In the genomic region with DNA sequence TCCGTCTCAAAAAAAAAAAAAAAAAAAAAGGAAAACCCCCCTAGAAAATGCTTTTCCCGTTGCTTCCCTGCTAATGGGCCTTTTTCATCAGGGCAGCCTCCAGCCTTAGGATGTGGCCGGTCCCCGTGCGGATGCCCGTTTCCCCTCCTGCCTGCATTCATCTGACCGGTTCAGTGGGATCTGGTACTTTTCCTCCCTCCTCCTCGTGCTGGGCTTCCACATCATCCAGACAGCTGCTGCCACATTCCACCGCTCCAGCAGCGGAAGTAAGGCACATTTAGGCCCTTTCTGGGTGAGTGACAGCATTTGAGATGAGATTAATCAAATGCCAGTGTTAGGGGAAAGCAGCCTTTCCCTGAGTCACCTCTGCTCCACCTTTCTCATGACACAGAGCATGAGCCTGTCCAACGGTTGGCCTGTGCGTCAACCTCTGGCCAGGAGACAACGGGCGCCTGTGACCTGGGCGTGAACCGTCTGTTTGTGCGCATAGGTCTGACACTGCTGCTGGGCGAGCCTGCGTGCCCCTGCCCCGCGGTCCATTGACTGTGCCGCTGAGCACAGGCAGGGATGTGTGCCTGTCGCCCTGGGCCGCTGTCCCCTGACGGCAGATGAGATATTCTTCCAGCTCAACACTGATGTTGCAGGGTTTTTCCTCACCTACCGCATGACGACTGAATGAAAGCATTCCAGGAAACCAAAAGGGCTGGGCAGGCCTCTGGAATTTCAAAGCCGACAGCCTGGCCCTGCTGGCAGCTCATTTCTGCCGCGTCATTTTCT, we compare ENCODE assay signal across 8 cellular contexts.
A peak's percentile ranks its signal among the peaks of the same experiment; 100 is the strongest.
DNase-seq lines count a peak whose midpoint lies in the region; ATAC-seq and TF ChIP-seq lines count a peak whose summit lies in the region.

No MANE protein-coding gene starts in this region.

- peaks cover 6% of the 10 kb centered on the region for H3K36me3 Mint-ChIP-seq in MCF 10A (ENCODE audit: insufficient read depth, unreplicated experiment)

- no peaks in the 10 kb centered on the region for H3K9me3 Mint-ChIP-seq in MCF 10A (ENCODE audit: unreplicated experiment)

- no peak for TF ChIP-seq CTCF in PC-9 (conservative IDR thresholded peaks at IDR 0.05)
- no peak for TF ChIP-seq CTCF in MCF 10A (IDR thresholded peaks at IDR 0.05; ENCODE audit: unreplicated experiment)

- intact Hi-C loops in PC-9 (cut with micrococcal nuclease; ENCODE audit: unreplicated experiment): loop anchor here (1.0 to 10.0 kb wide), 9 partner anchors 15 to 343 kb away; no protein-coding TSS in a partner anchor
- intact Hi-C loops in MCF 10A (cut with micrococcal nuclease): loop anchor here (1.0 to 2.0 kb wide), 6 partner anchors 21 to 343 kb away; no protein-coding TSS in a partner anchor

- POLR2A ChIA-PET in PC-9 (lab: Charles Lee; ENCODE audit: unreplicated experiment) (interaction anchor here (0.6 to 3.0 kb wide), 19 partner anchors 18 to 376 kb away, joined by 3 to 63 read pairs (median 4); partner anchors contain the start of gene MYL12A), MCF 10A (lab: Yijun Ruan, JAX) (interaction anchor here (0.6 to 11.8 kb wide), 27 partner anchors 9 to 377 kb away, joined by 3 to 184 read pairs (median 5); partner anchors contain the start of genes MYL12B and TGIF1)

- peak overlapping the region; percentile 100 for H3K27ac ChIP-seq in PC-9

- peaks cover 53% of the 10 kb centered on the region for H3F3A ChIP-seq in PC-9 (ENCODE audit: insufficient read depth, low read depth)

- peaks cover 35% of the 10 kb centered on the region for H3K4me1 Mint-ChIP-seq in MCF 10A (ENCODE audit: insufficient read depth, unreplicated experiment)

- H3K4me1 ChIP-seq in PC-9 (replicated peaks; ENCODE audit: insufficient read depth): peaks cover 62% of the 10 kb centered on the region

- H4K20me1 ChIP-seq in PC-9 (ENCODE audit: insufficient read depth): no peaks in the 10 kb centered on the region

- BruUV-seq in PC-9 (replicated peaks; lab: Mats Ljungman, UMichigan) (no TSS peak), MCF 10A (replicated peaks; lab: Mats Ljungman, UMichigan) (no TSS peak)

- H2AFZ ChIP-seq in PC-9: no peak overlapping the region

- no peaks in the 10 kb centered on the region for H3K27me3 ChIP-seq in PC-9 (ENCODE audit: insufficient read depth, low read depth)

- no peaks in the 10 kb centered on the region for H3K9me3 ChIP-seq in PC-9 (ENCODE audit: insufficient read depth, low read depth)

- peak overlapping the region; percentile 58 for H3K4me3 ChIP-seq in PC-9

- peak overlapping the region; percentile 74 for H3K4me3 Mint-ChIP-seq in MCF 10A (ENCODE audit: unreplicated experiment)

- H3K9me2 ChIP-seq in PC-9 (ENCODE audit: insufficient read depth): no peaks in the 10 kb centered on the region

- H3K4me2 ChIP-seq in PC-9: peak overlapping the region; percentile 93

- H3K79me2 ChIP-seq in PC-9 (ENCODE audit: low read depth): 0 out of 2 replicates have a peak, but pooled peaks cover 7% of the 10 kb centered on the region

- ATAC-seq in HG03139 (IDR thresholded peaks at IDR 0.05; ENCODE audit: unreplicated experiment): no peak

- no peaks in the 10 kb centered on the region for H3K36me3 ChIP-seq in PC-9 (ENCODE audit: low read depth)

- DNase-seq in EL: peak; percentile 97
- DNase-seq in PC-9: peak; percentile 94 to 98
- DNase-seq in MCF 10A (ENCODE audit: unreplicated experiment): peak; percentile 95
- DNase-seq in islet precursor cell: peak; percentile 99
- peak; percentile 26 for DNase-seq in stimulated activated CD4-positive, alpha-beta T cell treated with anti-CD3 and anti-CD28 coated beads, Interleukin-4, amount 100 ng/mL, for 24 hours
- no peak for DNase-seq in SKM-1 (lab: John Stamatoyannopoulos, UW; ENCODE audit: unreplicated experiment)
- no peak for DNase-seq in NCI-H187 treated with DMSO at 0.1 percent for 48 hours (lab: John Stamatoyannopoulos, UW)

- peak overlapping the region; percentile 99 for H3K27ac Mint-ChIP-seq in MCF 10A (ENCODE audit: low read depth, unreplicated experiment)

- CTCF ChIA-PET in PC-9 (lab: Charles Lee): interaction anchor here (0.6 to 1.8 kb wide), 5 partner anchors 14 to 245 kb away, joined by 3 to 13 read pairs (median 8); no protein-coding TSS in a partner anchor
- CTCF ChIA-PET in MCF 10A (lab: Yijun Ruan, JAX): interaction anchor here (0.6 to 2.8 kb wide), 15 partner anchors 12 to 355 kb away, joined by 3 to 14 read pairs (median 5); no protein-coding TSS in a partner anchor

- no peaks in the 10 kb centered on the region for H3K27me3 Mint-ChIP-seq in MCF 10A (ENCODE audit: insufficient read depth, unreplicated experiment)

Comparison
In these comparisons a context has a peak if more than half of its experiments do, and no peak if none do; other contexts are left out.
1. DNase-seq: peak in EL (single experiment), PC-9 (2 of 2), MCF 10A (single experiment), islet precursor cell (single experiment) and stimulated activated CD4-positive, alpha-beta T cell treated with anti-CD3 and anti-CD28 coated beads, Interleukin-4, amount 100 ng/mL, for 24 hours (single experiment); none in SKM-1 (single experiment) and NCI-H187 treated with DMSO at 0.1 percent for 48 hours (single experiment).